In genomic region chr22:43993072-43993760, GRCh38 we compare ENCODE assay signal across 8 cellular contexts. TPM values are rescaled to one million over a fixed set of nuclear protein-coding genes. Genes with fewer than 3 reads are reported as not detected.
DNase-seq lines count a peak whose midpoint lies in the region; ATAC-seq and TF ChIP-seq lines count a peak whose summit lies in the region.

No MANE protein-coding gene starts in this region.

- no peaks in the 10 kb centered on the region for H3K9me3 ChIP-seq in CD4-positive, CD25-positive, alpha-beta regulatory T cell (ENCODE audit: control insufficient read depth in 2 of 2, low read length in 2 of 2)
- H3K9me3 ChIP-seq in PC-9 (ENCODE audit: insufficient read depth, low read depth) (no peaks in the 10 kb centered on the region), neutrophil (no peaks in the 10 kb centered on the region), testis (no peaks in the 10 kb centered on the region)

- no peaks in the 10 kb centered on the region for H3K9me2 ChIP-seq in PC-9 (ENCODE audit: insufficient read depth)

- no peaks in the 10 kb centered on the region; the same call in 1 of the 2 replicates for H3F3A ChIP-seq in PC-9 (ENCODE audit: insufficient read depth, low read depth)

- H2AFZ ChIP-seq in PC-9 = no peak overlapping the region

- peaks cover 10 to 36% (median 23%) of the 10 kb centered on the region in 4 donors for H3K4me1 Mint-ChIP-seq in CD4-positive, CD25-positive, alpha-beta regulatory T cell
- peaks cover 21% of the 10 kb centered on the region for H3K4me1 Mint-ChIP-seq in HFFc6 (ENCODE audit: low read depth)

- no peaks in the 10 kb centered on the region for H3K79me2 ChIP-seq in PC-9 (ENCODE audit: low read depth)

- intact Hi-C loops in PC-9 (cut with micrococcal nuclease; ENCODE audit: unreplicated experiment) = loop anchor here (1.0 to 10.0 kb wide), 4 partner anchors 88 to 633 kb away; no protein-coding TSS in a partner anchor
- intact Hi-C loops in testis (cut with DNase I; ENCODE audit: low total_unique reads) = loop anchor here (5.0 kb wide), 1 partner anchor 634 kb away; no protein-coding TSS in a partner anchor

- H3K27me3 Mint-ChIP-seq in CD4-positive, CD25-positive, alpha-beta regulatory T cell = no peaks in the 10 kb centered on the region
- H3K27me3 Mint-ChIP-seq in HFFc6 (ENCODE audit: insufficient read depth) = no peaks in the 10 kb centered on the region; the same call in 1 of the 2 replicates

- peaks cover 11% of the 10 kb centered on the region for H4K20me1 ChIP-seq in PC-9 (ENCODE audit: insufficient read depth)

- H3K27ac ChIP-seq in CD4-positive, CD25-positive, alpha-beta regulatory T cell (ENCODE audit: insufficient read depth, low read length, poor library complexity, severe bottlenecking) = no peak overlapping the region
- H3K27ac ChIP-seq in PC-9 = no peak overlapping the region
- no peak overlapping the region for H3K27ac ChIP-seq in neutrophil
- no peak overlapping the region for H3K27ac ChIP-seq in testis

- H3K27ac Mint-ChIP-seq in CD4-positive, CD25-positive, alpha-beta regulatory T cell = peak overlapping the region in 2 of 3 donors; percentile 36 to 78
- H3K27ac Mint-ChIP-seq in HFFc6 = peak overlapping the region; percentile 90

- TF ChIP-seq POLR2A in testis (IDR thresholded peaks at IDR 0.05) = no peak

- POLR2A ChIA-PET in PC-9 (lab: Charles Lee; ENCODE audit: unreplicated experiment) = interaction anchor here (0.6 kb wide), 1 partner anchor 38 kb away, joined by 4 read pairs; the partner anchor contains the start of gene SAMM50

- peaks cover 37% of the 10 kb centered on the region for H3K36me3 Mint-ChIP-seq in CD4-positive, CD25-positive, alpha-beta regulatory T cell
- peaks cover 27% of the 10 kb centered on the region for H3K36me3 Mint-ChIP-seq in HFFc6 (ENCODE audit: low read depth)

- 39 to 51% methylated on average over 14 to 20 of the region's 20 CpGs for WGBS in testis, 2 donors

- peak overlapping the region in 3 of 4 donors; percentile 26 to 92 (median 58) for H3K4me3 Mint-ChIP-seq in CD4-positive, CD25-positive, alpha-beta regulatory T cell
- H3K4me3 Mint-ChIP-seq in HFFc6 = no peak overlapping the region

- peak; percentile 98 for TF ChIP-seq CTCF in HFFc6 (IDR thresholded peaks at IDR 0.05)
- peak; percentile 99 for TF ChIP-seq CTCF in PC-9 (conservative IDR thresholded peaks at IDR 0.05)
- peak; percentile 92 for TF ChIP-seq CTCF in neutrophil (IDR thresholded peaks at IDR 0.05)
- TF ChIP-seq CTCF in testis (IDR thresholded peaks at IDR 0.05) = peak; percentile 86 to 92 (median 88)

- H3K4me3 ChIP-seq in CD4-positive, CD25-positive, alpha-beta regulatory T cell (ENCODE audit: low read depth, low read length) = no peak overlapping the region
- no peak overlapping the region for H3K4me3 ChIP-seq in PC-9
- H3K4me3 ChIP-seq in neutrophil (ENCODE audit: low read depth in 1 of 2, low read length in 1 of 2) = no peak overlapping the region
- H3K4me3 ChIP-seq in testis = no peak overlapping the region

- H3K4me1 ChIP-seq in CD4-positive, CD25-positive, alpha-beta regulatory T cell (ENCODE audit: control insufficient read depth, insufficient read depth, low read length, poor library complexity, severe bottlenecking) = peaks cover 18% of the 10 kb centered on the region
- H3K4me1 ChIP-seq in PC-9 (replicated peaks; ENCODE audit: insufficient read depth) = no peaks in the 10 kb centered on the region
- H3K4me1 ChIP-seq in neutrophil (ENCODE audit: control insufficient read depth in 1 of 2, insufficient read depth in 1 of 2, low read depth in 1 of 2, low read length in 1 of 2) = peaks cover 11 to 13% of the 10 kb centered on the region in 2 experiments
- no peaks in the 10 kb centered on the region for H3K4me1 ChIP-seq in testis

- no peaks in the 10 kb centered on the region for H3K27me3 ChIP-seq in CD4-positive, CD25-positive, alpha-beta regulatory T cell (ENCODE audit: control insufficient read depth, insufficient read depth, low read length)
- H3K27me3 ChIP-seq in PC-9 (ENCODE audit: insufficient read depth, low read depth) (no peaks in the 10 kb centered on the region), neutrophil (no peaks in the 10 kb centered on the region), testis (no peaks in the 10 kb centered on the region)

- CTCF ChIA-PET in PC-9 (lab: Charles Lee) = interaction anchor here (0.6 to 1.9 kb wide), 8 partner anchors 41 to 740 kb away, joined by 3 to 25 read pairs (median 4); no protein-coding TSS in a partner anchor

- no peaks in the 10 kb centered on the region for H3K9me3 Mint-ChIP-seq in CD4-positive, CD25-positive, alpha-beta regulatory T cell
- H3K9me3 Mint-ChIP-seq in HFFc6 = no peaks in the 10 kb centered on the region

- H3K36me3 ChIP-seq in CD4-positive, CD25-positive, alpha-beta regulatory T cell (ENCODE audit: control insufficient read depth, insufficient read depth, low read length) = peaks cover 44% of the 10 kb centered on the region
- 0 out of 2 replicates have a peak, but pooled peaks cover 14% of the 10 kb centered on the region for H3K36me3 ChIP-seq in PC-9 (ENCODE audit: low read depth)
- H3K36me3 ChIP-seq in neutrophil = peaks cover 47% of the 10 kb centered on the region
- H3K36me3 ChIP-seq in testis (ENCODE audit: low read depth, missing control alignments) = no peaks in the 10 kb centered on the region

- no peak overlapping the region for H3K4me2 ChIP-seq in PC-9

- BruUV-seq in PC-9 (replicated peaks; lab: Mats Ljungman, UMichigan) = no TSS peak

- ATAC-seq in CD4-positive, CD25-positive, alpha-beta regulatory T cell (ENCODE audit: low read depth in 2 of 2) = peak; percentile 59 to 64
- ATAC-seq in GM21737 (IDR thresholded peaks at IDR 0.05; ENCODE audit: unreplicated experiment) = no peak

- peak; percentile 35 to 74 (median 61) for DNase-seq in CD4-positive, CD25-positive, alpha-beta regulatory T cell
- DNase-seq in HFFc6 (peak; percentile 33), PC-9 (peak; percentile 34 to 44), activated T-helper 1 cell treated with Interleukin-2 at 50 U/mL for 16 hours (ENCODE audit: low read depth) (peak; percentile 16), fibroblast of peridontal ligament (ENCODE audit: extremely low read depth) (peak; percentile 71), testis (peak; percentile 66)

RNA-seq across cellular contexts. Expression of gene PARVB, which starts 30.9 kb away (rescaled TPM):
- total RNA-seq in CD4-positive, CD25-positive, alpha-beta regulatory T cell = 20.6 TPM
- polyA plus RNA-seq in CD4-positive, CD25-positive, alpha-beta regulatory T cell = 10 to 100 TPM in 1 of 4 donors, 1 to 10 TPM in 3; 3.7 to 13.8 (median 5.0) TPM
- 10 to 100 TPM; 36.5 to 44.2 (median 38.9) TPM for total RNA-seq in HFFc6 (2021; fragmentation: NEBNext Ultra II Directional; extraction: Animal tissue kit (Norgen Biotek cat#: 25700))
- total RNA-seq in PC-9 (2021) = 35.3 and 40.9 TPM in 2 replicates
- total RNA-seq in testis = 10 to 100 TPM; 11.6 to 23.7 TPM
- 27.5 TPM for polyA plus RNA-seq in testis (ENCODE audit: insufficient read depth, low read depth, low replicate concordance)

RNA-seq across cellular contexts. Expression of gene SAMM50, which starts 38.0 kb away (rescaled TPM):
- 25.1 TPM for total RNA-seq in CD4-positive, CD25-positive, alpha-beta regulatory T cell
- polyA plus RNA-seq in CD4-positive, CD25-positive, alpha-beta regulatory T cell = 10 to 100 TPM; 75.3 to 96.4 (median 76.6) TPM
- total RNA-seq in HFFc6 (2021; fragmentation: NEBNext Ultra II Directional; extraction: Animal tissue kit (Norgen Biotek cat#: 25700)) = 10 to 100 TPM; 51.6 to 57.2 (median 53.3) TPM
- total RNA-seq in PC-9 (2021) (72.2 and 73.9 TPM in 2 replicates), testis (10 to 100 TPM; 41.5 to 50.3 TPM)
- 71.1 TPM for polyA plus RNA-seq in testis (ENCODE audit: insufficient read depth, low read depth, low replicate concordance)

Comparison
In these comparisons a context has a peak if more than half of its experiments do, and no peak if none do; other contexts are left out.
1. DNase-seq: peak in every context shown above with its lines; median percentile 71 in fibroblast of peridontal ligament; 66 in testis; 61 in CD4-positive, CD25-positive, alpha-beta regulatory T cell; 39 in PC-9; 33 in HFFc6; 16 in activated T-helper 1 cell treated with Interleukin-2 at 50 U/mL for 16 hours.